ENCODE assay signal across 13 cellular contexts in the genomic region with DNA sequence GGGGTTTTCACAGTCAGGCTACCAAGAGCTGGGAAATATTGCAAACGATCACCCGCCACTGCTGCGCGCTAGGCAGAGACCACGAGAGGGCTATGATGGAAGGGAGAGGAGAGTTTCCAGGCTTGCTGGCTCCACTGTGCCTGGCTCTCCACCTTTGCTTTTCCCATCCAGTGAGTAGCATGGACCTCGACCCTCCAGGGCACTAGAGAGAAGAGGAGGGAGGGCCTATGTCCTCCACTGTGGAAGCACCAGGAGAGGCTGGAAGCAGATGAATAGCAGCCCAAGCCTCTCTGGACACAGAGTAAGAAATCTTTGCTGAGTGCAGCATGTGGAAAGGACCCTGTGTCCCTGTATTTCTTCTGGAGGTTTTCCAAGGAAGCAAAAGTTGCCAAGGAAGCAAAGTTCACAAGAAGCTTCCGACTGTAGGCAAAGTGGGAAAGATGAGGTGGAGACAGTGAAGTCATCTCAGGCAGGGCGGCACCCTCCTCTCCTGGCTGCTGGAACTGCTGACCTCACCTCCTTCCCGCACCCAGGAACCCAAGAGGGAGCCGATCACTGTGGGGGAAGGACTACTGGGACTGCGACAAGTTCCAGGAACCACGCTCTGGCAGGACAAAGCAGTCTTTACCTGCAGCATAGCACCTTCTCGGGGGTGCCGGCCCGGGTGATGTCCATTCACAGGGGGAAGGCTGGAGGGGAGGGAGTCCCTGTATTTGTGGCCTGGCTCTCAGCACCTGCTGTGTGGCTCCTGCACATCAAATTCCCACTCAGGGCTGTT.
DNase-seq lines count a peak whose midpoint lies in the region; ATAC-seq and TF ChIP-seq lines count a peak whose summit lies in the region.
"Had no signal": no experiment of that assay in that cellular context is flagged by ENCODE, and none has a peak within 500 bp of the region (broad histone marks: within the 10 kb centered on the region; RNA-seq: fewer than 3 reads in every experiment).

No MANE protein-coding gene starts in this region.

- no peak for ATAC-seq in activated T-cell treated with anti-CD3 and anti-CD28 coated beads, Interleukin-2, amount 50 U/mL, for 4 hours
- ATAC-seq in GM21381 (IDR thresholded peaks at IDR 0.05; ENCODE audit: unreplicated experiment): no peak

- no peak overlapping the region for H3K4me3 Mint-ChIP-seq in activated T-cell treated with anti-CD3 and anti-CD28 coated beads, Interleukin-2, amount 50 U/mL, for 4 hours
- H3K4me3 Mint-ChIP-seq: activated CD4-positive, alpha-beta memory T cell treated with anti-CD3 and anti-CD28 coated beads, Interleukin-2, amount 10 ng/mL, durations not matched to agents 7 days and 5 days had no signal

- CTCF ChIA-PET in HEK293 (lab: Yijun Ruan, JAX): interaction anchor here (0.6 to 1.0 kb wide), 5 partner anchors 10 to 47 kb away, joined by 3 to 4 read pairs (median 4); no protein-coding TSS in a partner anchor

- 0 out of 2 replicates have a peak, but pooled peaks cover 3% of the 10 kb centered on the region for H3K4me1 ChIP-seq in HEK293 (ENCODE audit: control insufficient read depth, insufficient read depth, low read length)
- H3K4me1 ChIP-seq in breast epithelium: peaks cover 0 to 7% of the 10 kb centered on the region in 2 donors

- no peaks in the 10 kb centered on the region for H3K36me3 ChIP-seq in HEK293 (ENCODE audit: control insufficient read depth in 2 of 2, insufficient read depth in 1 of 2, low read length in 2 of 2)
- no peaks in the 10 kb centered on the region for H3K36me3 ChIP-seq in breast epithelium

- TF ChIP-seq CTCF in HEK293 (tag by site-specific recombination; IDR thresholded peaks at IDR 0.05): no peak
- no peak for TF ChIP-seq CTCF in breast epithelium (IDR thresholded peaks at IDR 0.05)

- H3K9me3 Mint-ChIP-seq in activated T-cell treated with anti-CD3 and anti-CD28 coated beads, Interleukin-2, amount 50 U/mL, for 4 hours: no peaks in the 10 kb centered on the region
- H3K9me3 Mint-ChIP-seq: activated CD4-positive, alpha-beta memory T cell treated with anti-CD3 and anti-CD28 coated beads, Interleukin-2, amount 10 ng/mL, durations not matched to agents 7 days and 5 days had no signal

- no peaks in the 10 kb centered on the region for H3K36me3 Mint-ChIP-seq in activated T-cell treated with anti-CD3 and anti-CD28 coated beads, Interleukin-2, amount 50 U/mL, for 4 hours (ENCODE audit: insufficient read depth)

- intact Hi-C loops in breast epithelium (cut with DNase I; ENCODE audit: low total_unique reads): no loop called here

- DNase-seq in breast epithelium (ENCODE audit: low spot score in 2 of 2): peak; percentile 67 to 70
- peak; percentile 83 for DNase-seq in islet precursor cell
- DNase-seq in renal cortical epithelial cell (ENCODE audit: low read depth): peak; percentile 80
- DNase-seq in activated T-cell treated with anti-CD3 and anti-CD28 coated beads, Interleukin-2, amount 50 U/mL, for 4 hours: no peak
- DNase-seq in effector CD4-positive, alpha-beta T cell: no peak
- no peak for DNase-seq in NCI-H1092 (lab: John Stamatoyannopoulos, UW)
- DNase-seq: activated CD4-positive, alpha-beta memory T cell treated with anti-CD3 and anti-CD28 coated beads, Interleukin-2, amount 10 ng/mL, durations not matched to agents 7 days and 5 days; foreskin melanocyte; H7; NCI-H187 treated with DMSO at 0.1 percent for 48 hours had no signal

- TF ChIP-seq POLR2A in breast epithelium (IDR thresholded peaks at IDR 0.05): no peak

- no peak overlapping the region for H3K27ac ChIP-seq in HEK293 (ENCODE audit: extremely low read depth, low read depth, low read length)
- peak overlapping the region; percentile 71 to 76 for H3K27ac ChIP-seq in breast epithelium
- H3K27ac ChIP-seq: SK-N-MC had no signal

- H3K9me3 ChIP-seq in HEK293 (ENCODE audit: control insufficient read depth, insufficient read depth, low read depth, low read length) (no peaks in the 10 kb centered on the region), breast epithelium (no peaks in the 10 kb centered on the region)

- no peaks in the 10 kb centered on the region for H3K27me3 ChIP-seq in breast epithelium

- POLR2A ChIA-PET in HEK293 (lab: Yijun Ruan, JAX): interaction anchor here (0.5 to 1.0 kb wide), 2 partner anchors 10 to 72 kb away, joined by 3 to 4 read pairs; no protein-coding TSS in a partner anchor

- no peak overlapping the region for H3K4me3 ChIP-seq in HEK293 (ENCODE audit: low read depth, low read length)
- H3K4me3 ChIP-seq in breast epithelium: no peak overlapping the region
- H3K4me3 ChIP-seq: SK-N-MC had no signal

- H3K4me1 Mint-ChIP-seq in activated T-cell treated with anti-CD3 and anti-CD28 coated beads, Interleukin-2, amount 50 U/mL, for 4 hours (ENCODE audit: low read depth): no peaks in the 10 kb centered on the region
- H3K4me1 Mint-ChIP-seq: activated CD4-positive, alpha-beta memory T cell treated with anti-CD3 and anti-CD28 coated beads, Interleukin-2, amount 10 ng/mL, durations not matched to agents 7 days and 5 days had no signal

- peaks cover 8% of the 10 kb centered on the region for H3K27me3 Mint-ChIP-seq in activated T-cell treated with anti-CD3 and anti-CD28 coated beads, Interleukin-2, amount 50 U/mL, for 4 hours (ENCODE audit: low read depth)

TF ChIP-seq in HEK293, 187 proteins besides CTCF, POLR2A, EP300 and RAD21 (continues in another document):
- TF ChIP-seq ZFP69B (tag by site-specific recombination; IDR thresholded peaks at IDR 0.05): no peak
- TF ChIP-seq ZNF223 (tag by site-specific recombination; IDR thresholded peaks at IDR 0.05): peak; percentile 34; the same call in 1 of the 2 replicates
- TF ChIP-seq, protein P1, sequence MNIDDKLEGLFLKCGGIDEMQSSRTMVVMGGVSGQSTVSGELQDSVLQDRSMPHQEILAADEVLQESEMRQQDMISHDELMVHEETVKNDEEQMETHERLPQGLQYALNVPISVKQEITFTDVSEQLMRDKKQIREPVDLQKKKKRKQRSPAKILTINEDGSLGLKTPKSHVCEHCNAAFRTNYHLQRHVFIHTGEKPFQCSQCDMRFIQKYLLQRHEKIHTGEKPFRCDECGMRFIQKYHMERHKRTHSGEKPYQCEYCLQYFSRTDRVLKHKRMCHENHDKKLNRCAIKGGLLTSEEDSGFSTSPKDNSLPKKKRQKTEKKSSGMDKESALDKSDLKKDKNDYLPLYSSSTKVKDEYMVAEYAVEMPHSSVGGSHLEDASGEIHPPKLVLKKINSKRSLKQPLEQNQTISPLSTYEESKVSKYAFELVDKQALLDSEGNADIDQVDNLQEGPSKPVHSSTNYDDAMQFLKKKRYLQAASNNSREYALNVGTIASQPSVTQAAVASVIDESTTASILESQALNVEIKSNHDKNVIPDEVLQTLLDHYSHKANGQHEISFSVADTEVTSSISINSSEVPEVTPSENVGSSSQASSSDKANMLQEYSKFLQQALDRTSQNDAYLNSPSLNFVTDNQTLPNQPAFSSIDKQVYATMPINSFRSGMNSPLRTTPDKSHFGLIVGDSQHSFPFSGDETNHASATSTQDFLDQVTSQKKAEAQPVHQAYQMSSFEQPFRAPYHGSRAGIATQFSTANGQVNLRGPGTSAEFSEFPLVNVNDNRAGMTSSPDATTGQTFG (tag by site-specific recombination; IDR thresholded peaks at IDR 0.05; ENCODE audit: borderline replicate concordance): no peak
- 0 out of 2 replicates have a peak, but pooled peaks have one; percentile 44 for TF ChIP-seq IKZF3 (tag by site-specific recombination; IDR thresholded peaks at IDR 0.05)
- TF ChIP-seq KLF1 (tag by site-specific recombination; IDR thresholded peaks at IDR 0.05): peak; percentile 63; the same call in 1 of the 2 replicates
- no peak for TF ChIP-seq ZNF792 (tag by site-specific recombination; IDR thresholded peaks at IDR 0.05)
- no peak for TF ChIP-seq ZNF248 (tag by site-specific recombination; IDR thresholded peaks at IDR 0.05)
- TF ChIP-seq, protein P2, sequence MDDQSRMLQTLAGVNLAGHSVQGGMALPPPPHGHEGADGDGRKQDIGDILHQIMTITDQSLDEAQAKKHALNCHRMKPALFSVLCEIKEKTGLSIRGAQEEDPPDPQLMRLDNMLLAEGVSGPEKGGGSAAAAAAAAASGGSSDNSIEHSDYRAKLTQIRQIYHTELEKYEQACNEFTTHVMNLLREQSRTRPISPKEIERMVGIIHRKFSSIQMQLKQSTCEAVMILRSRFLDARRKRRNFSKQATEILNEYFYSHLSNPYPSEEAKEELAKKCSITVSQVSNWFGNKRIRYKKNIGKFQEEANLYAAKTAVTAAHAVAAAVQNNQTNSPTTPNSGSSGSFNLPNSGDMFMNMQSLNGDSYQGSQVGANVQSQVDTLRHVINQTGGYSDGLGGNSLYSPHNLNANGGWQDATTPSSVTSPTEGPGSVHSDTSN (CRISPR knock-in tag; IDR thresholded peaks at IDR 0.05): no peak
- no peak for TF ChIP-seq ZNF558 (tag by site-specific recombination; IDR thresholded peaks at IDR 0.05)
- TF ChIP-seq ZIC2 (tag by site-specific recombination; IDR thresholded peaks at IDR 0.05): peak; percentile 60
- TF ChIP-seq KLF9 (tag by site-specific recombination; IDR thresholded peaks at IDR 0.05; ENCODE audit: low read depth): no peak
- TF ChIP-seq, protein P3, sequence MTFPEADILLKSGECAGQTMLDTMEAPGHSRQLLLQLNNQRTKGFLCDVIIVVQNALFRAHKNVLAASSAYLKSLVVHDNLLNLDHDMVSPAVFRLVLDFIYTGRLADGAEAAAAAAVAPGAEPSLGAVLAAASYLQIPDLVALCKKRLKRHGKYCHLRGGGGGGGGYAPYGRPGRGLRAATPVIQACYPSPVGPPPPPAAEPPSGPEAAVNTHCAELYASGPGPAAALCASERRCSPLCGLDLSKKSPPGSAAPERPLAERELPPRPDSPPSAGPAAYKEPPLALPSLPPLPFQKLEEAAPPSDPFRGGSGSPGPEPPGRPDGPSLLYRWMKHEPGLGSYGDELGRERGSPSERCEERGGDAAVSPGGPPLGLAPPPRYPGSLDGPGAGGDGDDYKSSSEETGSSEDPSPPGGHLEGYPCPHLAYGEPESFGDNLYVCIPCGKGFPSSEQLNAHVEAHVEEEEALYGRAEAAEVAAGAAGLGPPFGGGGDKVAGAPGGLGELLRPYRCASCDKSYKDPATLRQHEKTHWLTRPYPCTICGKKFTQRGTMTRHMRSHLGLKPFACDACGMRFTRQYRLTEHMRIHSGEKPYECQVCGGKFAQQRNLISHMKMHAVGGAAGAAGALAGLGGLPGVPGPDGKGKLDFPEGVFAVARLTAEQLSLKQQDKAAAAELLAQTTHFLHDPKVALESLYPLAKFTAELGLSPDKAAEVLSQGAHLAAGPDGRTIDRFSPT (tag by site-specific recombination; IDR thresholded peaks at IDR 0.05): 0 out of 2 replicates have a peak, but pooled peaks have one; percentile 25
- TF ChIP-seq ZNF501 (tag by site-specific recombination; IDR thresholded peaks at IDR 0.05): no peak
- peak; percentile 34; the same call in 1 of the 2 replicates for TF ChIP-seq ZNF366 (tag by site-specific recombination; conservative IDR thresholded peaks at IDR 0.05)
- TF ChIP-seq GLIS1 (tag by site-specific recombination; IDR thresholded peaks at IDR 0.05): peak; percentile 48; the same call in 1 of the 2 replicates
- peak; percentile 89 for TF ChIP-seq SCRT2 (tag by site-specific recombination; IDR thresholded peaks at IDR 0.05)
- TF ChIP-seq ZNF843 (tag by site-specific recombination; IDR thresholded peaks at IDR 0.05): no peak

Comparison
In these comparisons a context has a peak if more than half of its experiments do, and no peak if none do; other contexts are left out.
1. DNase-seq: peak in breast epithelium (2 of 2), islet precursor cell (single experiment) and renal cortical epithelial cell (single experiment); none in activated T-cell treated with anti-CD3 and anti-CD28 coated beads, Interleukin-2, amount 50 U/mL, for 4 hours (single experiment), effector CD4-positive, alpha-beta T cell (single experiment) and NCI-H1092 (single experiment).